Comparison of ENCODE assay signal across 22 cellular contexts in the genomic region with DNA sequence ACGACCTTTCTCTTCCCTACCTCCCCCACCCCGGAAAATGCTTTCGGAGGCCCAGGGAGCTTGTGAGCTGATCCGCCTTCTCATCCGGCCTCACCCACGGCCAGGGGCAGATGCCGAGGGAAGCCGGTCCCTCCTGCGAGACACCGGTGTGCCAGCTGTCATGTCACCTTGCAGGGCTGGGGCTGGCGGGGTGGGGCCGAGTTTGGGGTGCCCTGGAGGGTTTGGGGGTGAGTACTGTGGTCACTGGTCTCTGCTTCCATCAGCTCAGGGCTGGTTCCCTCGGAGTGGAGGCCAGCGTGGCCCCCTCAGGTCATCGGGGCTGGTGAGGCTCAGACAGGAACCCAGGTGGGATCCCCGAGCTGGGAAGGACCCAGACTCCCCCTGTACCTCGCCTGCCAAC.
"Had no signal": no experiment of that assay in that cellular context is flagged by ENCODE, and none has a peak within 500 bp of the region (broad histone marks: within the 10 kb centered on the region; RNA-seq: fewer than 3 reads in every experiment).

No MANE protein-coding gene starts in this region.

- ATAC-seq: left cardiac atrium, left lung had no signal

- H3K27ac Mint-ChIP-seq: dendritic cell treated with granulocyte-macrophage colony-stimulating factor and Interleukin-4, amounts not matched to agents 40 ng/mL and 50 ng/mL, for 4 days; natural killer cell had no signal

- DNase-seq: colonic mucosa; effector memory CD4-positive, alpha-beta T cell; erythroblast; esophagus squamous epithelium; foreskin melanocyte; glutamatergic neuron; heart right ventricle; hippocampal formation; left cardiac atrium; left lung; lower lobe of right lung; natural killer cell; sigmoid colon; stimulated activated CD4-positive, alpha-beta T cell treated with anti-CD3 and anti-CD28 coated beads, Interleukin-2, amount 100 ng/mL, for 24 hours; stimulated activated CD4-positive, alpha-beta T cell treated with anti-CD3 and anti-CD28 coated beads, Interleukin-4, amount 100 ng/mL, for 24 hours; stimulated activated naive CD4-positive, alpha-beta T cell; substantia nigra; testis; tibial artery had no signal

- H3K27me3 Mint-ChIP-seq: central memory CD8-positive, alpha-beta T cell; dendritic cell treated with granulocyte-macrophage colony-stimulating factor and Interleukin-4, amounts not matched to agents 40 ng/mL and 50 ng/mL, for 4 days; type B pancreatic cell had no signal

- H3K9me3 Mint-ChIP-seq: central memory CD8-positive, alpha-beta T cell; dendritic cell treated with granulocyte-macrophage colony-stimulating factor and Interleukin-4, amounts not matched to agents 40 ng/mL and 50 ng/mL, for 4 days; natural killer cell; type B pancreatic cell had no signal

- H3K4me1 Mint-ChIP-seq: natural killer cell had no signal

- H3K36me3 Mint-ChIP-seq: natural killer cell had no signal

- H3K4me3 Mint-ChIP-seq: central memory CD8-positive, alpha-beta T cell; dendritic cell treated with granulocyte-macrophage colony-stimulating factor and Interleukin-4, amounts not matched to agents 40 ng/mL and 50 ng/mL, for 4 days; natural killer cell; type B pancreatic cell had no signal
